ENCODE assay signal across 9 cellular contexts in the genomic region with DNA sequence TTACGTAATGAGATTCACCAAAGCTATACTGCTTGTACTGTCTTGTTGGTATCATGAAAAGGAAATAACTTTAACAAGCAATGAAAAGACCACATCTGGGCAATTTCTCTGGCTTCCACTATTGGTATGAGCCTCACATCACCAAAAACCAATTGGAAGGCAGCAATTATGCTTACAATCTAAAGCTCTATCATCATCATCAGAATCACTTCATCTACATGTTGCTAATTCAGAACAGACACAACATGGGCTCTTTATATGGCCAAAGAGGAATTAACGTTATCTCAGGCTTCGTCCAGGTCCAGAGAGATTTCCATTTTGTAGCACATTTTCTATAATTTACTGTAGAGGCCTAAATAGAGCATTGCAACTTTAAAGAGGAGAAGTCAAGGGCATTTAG.
"Had no signal": no experiment of that assay in that cellular context is flagged by ENCODE, and none has a peak within 500 bp of the region (broad histone marks: within the 10 kb centered on the region; RNA-seq: fewer than 3 reads in every experiment).

No MANE protein-coding gene starts in this region.

- H3K36me3 ChIP-seq: HAP-1 had no signal

- H3K4me2 ChIP-seq: GM23338 had no signal

- DNase-seq: GM23248, GOT3, H7, H9, HCEC 1CT, HFFc6 had no signal

- ATAC-seq: GM23338, HCT116 had no signal

- H3K27ac ChIP-seq: GM23248 had no signal

- H2AFZ ChIP-seq: GM23248, GM23338 had no signal

- H3K4me1 ChIP-seq: HAP-1 had no signal

- H3K9ac ChIP-seq: GM23248 had no signal

- H3K4me3 ChIP-seq: GM23248, GM23338, HAP-1 had no signal

- H3K9me3 ChIP-seq: HAP-1 had no signal
